In genomic region chr20:41275181-41275793, GRCh38 we compare ENCODE assay signal across 14 cellular contexts. TPM values are rescaled to one million over a fixed set of nuclear protein-coding genes. Genes with fewer than 3 reads are reported as not detected.
DNase-seq lines count a peak whose midpoint lies in the region; ATAC-seq, FAIRE-seq and TF ChIP-seq lines count a peak whose summit lies in the region.
"Had no signal": no experiment of that assay in that cellular context is flagged by ENCODE, and none has a peak within 500 bp of the region (broad histone marks: within the 10 kb centered on the region; RNA-seq: fewer than 3 reads in every experiment).

No MANE protein-coding gene starts in this region.

- WGBS in HepG2 (ENCODE audit: low lambda C conversion rate): 91% methylated on average over 6 of the region's 6 CpGs

- no peak for TF ChIP-seq CTCF in left ventricle myocardium inferior (IDR thresholded peaks at IDR 0.05; ENCODE audit: borderline replicate concordance)
- TF ChIP-seq CTCF in HepG2 (CRISPR knock-in tag; IDR thresholded peaks at IDR 0.05): no peak

- H3K9ac ChIP-seq in HepG2 (ENCODE audit: insufficient read depth, low read depth, low read length): no peak overlapping the region

- DNase-seq in left ventricle myocardium inferior (no peak), Right ventricle myocardium superior (no peak), brain pericyte (ENCODE audit: low read depth, low spot score) (peak; percentile 16), HepG2 (ENCODE audit: low spot score) (no peak), cerebellar cortex (ENCODE audit: low spot score) (no peak), MV-4-11 (lab: John Stamatoyannopoulos, UW) (no peak)
- DNase-seq: ACHN; activated T-cell treated with anti-CD3 and anti-CD28 coated beads, Interleukin-2, amount 50 U/mL, for 48 hours; NCI-H1048; NCI-H524; SHP77 treated with DMSO at 0.1 percent for 48 hours had no signal

- H4K20me1 ChIP-seq in HepG2 (ENCODE audit: insufficient read depth, low read length): no peaks in the 10 kb centered on the region

- intact Hi-C loops in left ventricle myocardium inferior (cut with micrococcal nuclease) (no loop called here), Right ventricle myocardium superior (cut with DNase I) (no loop called here), HepG2 (cut with micrococcal nuclease; ENCODE audit: unreplicated experiment) (loop anchor here (5.0 kb wide), 1 partner anchor 1673 kb away; no protein-coding TSS in a partner anchor)

- no peak for FAIRE-seq in HepG2 (lab: Jason Lieb, UNC)

- H3K79me2 ChIP-seq in HepG2 (ENCODE audit: insufficient read depth, low read length): no peaks in the 10 kb centered on the region

- TF ChIP-seq RAD21 in HepG2 (CRISPR knock-in tag; IDR thresholded peaks at IDR 0.05): no peak

- H3K4me3 ChIP-seq in left ventricle myocardium inferior (no peak overlapping the region), HepG2 (replicated peaks in 1 of 3; ENCODE audit: insufficient read depth in 1 of 3, low read depth in 2 of 3, low read length in 3 of 3) (no peak overlapping the region)

- H3K9me3 ChIP-seq in left ventricle myocardium inferior (replicated peaks) (no peaks in the 10 kb centered on the region), HepG2 (ENCODE audit: low read length) (no peaks in the 10 kb centered on the region)

- no peak for ATAC-seq in Right ventricle myocardium superior (ENCODE audit: poor library complexity)
- ATAC-seq in HepG2: peak; percentile 61
- ATAC-seq in SK-N-SH treated with all-trans-retinoic acid at 6 μM for 48 hours: no peak
- no peak for ATAC-seq in GM21367 (IDR thresholded peaks at IDR 0.05; ENCODE audit: unreplicated experiment)
- ATAC-seq: WTC11 had no signal

- H3K4me2 ChIP-seq in HepG2 (ENCODE audit: low read depth, low read length): no peak overlapping the region

- H3K4me1 ChIP-seq in left ventricle myocardium inferior (peaks cover 74% of the 10 kb centered on the region), HepG2 (ENCODE audit: insufficient read depth, low read length) (peaks cover 6% of the 10 kb centered on the region; the same call in 1 of the 2 replicates)

- no peak for TF ChIP-seq POLR2A in HepG2 (IDR thresholded peaks at IDR 0.05; ENCODE audit: insufficient read depth in 1 of 2, low read depth in 2 of 2, low read length in 2 of 2)

- BruUV-seq in HepG2 (replicated peaks; lab: Mats Ljungman, UMichigan): no TSS peak

- CTCF ChIA-PET in HepG2 (lab: Yijun Ruan, JAX; ENCODE audit: low intra/inter-chr PET ratio, low total read pairs): no interaction called here

- in situ Hi-C loops in HepG2 (cut with HindIII; ENCODE audit: extremely low pct_ligation_motif_present, low pct_unique_long_range_greater_than_20kb): no loop called here

- TF ChIP-seq EP300 in HepG2 (IDR thresholded peaks at IDR 0.05; ENCODE audit: low read depth in 2 of 2, low read length in 2 of 2): no peak
- no peak for TF ChIP-seq EP300 in HepG2 (CRISPR knock-in tag; IDR thresholded peaks at IDR 0.05; ENCODE audit: borderline replicate concordance)

- POLR2A ChIA-PET in HepG2 (lab: Yijun Ruan, JAX): no interaction called here

- H3K27ac ChIP-seq in left ventricle myocardium inferior (replicated peaks): peak overlapping the region; percentile 78
- no peak overlapping the region for H3K27ac ChIP-seq in HepG2 (ENCODE audit: extremely low read length, insufficient read depth, low read length)

- H3K27me3 ChIP-seq in left ventricle myocardium inferior (ENCODE audit: low read depth) (no peaks in the 10 kb centered on the region), HepG2 (ENCODE audit: control insufficient read depth in 1 of 2, insufficient read depth in 2 of 2, low read length in 2 of 2) (no peaks in the 10 kb centered on the region)

- H3K36me3 ChIP-seq in left ventricle myocardium inferior (no peaks in the 10 kb centered on the region), HepG2 (replicated peaks in 1 of 2; ENCODE audit: control insufficient read depth in 1 of 2, insufficient read depth in 2 of 2, low read length in 2 of 2) (no peaks in the 10 kb centered on the region)

- no peak overlapping the region for H2AFZ ChIP-seq in HepG2 (ENCODE audit: low read length)

TF ChIP-seq in HepG2, 621 proteins besides CTCF, POLR2A, EP300 and RAD21 (continues in another document):
- TF ChIP-seq ATF6 (CRISPR knock-in tag; conservative IDR thresholded peaks at IDR 0.05): no peak
- TF ChIP-seq CREBL2 (CRISPR knock-in tag; IDR thresholded peaks at IDR 0.05; ENCODE audit: borderline replicate concordance): no peak
- TF ChIP-seq RBAK (CRISPR knock-in tag; IDR thresholded peaks at IDR 0.05): no peak
- no peak for TF ChIP-seq DRAP1 (CRISPR knock-in tag; IDR thresholded peaks at IDR 0.05)
- TF ChIP-seq ARID2 (CRISPR knock-in tag; IDR thresholded peaks at IDR 0.05; ENCODE audit: borderline replicate concordance): no peak

TF ChIP-seq in SK-N-SH treated with all-trans-retinoic acid at 6 μM for 48 hours, 23 proteins besides CTCF, POLR2A, EP300 and RAD21 (continues in another document):
- TF ChIP-seq GLIS3 (CRISPR knock-in tag; IDR thresholded peaks at IDR 0.05): no peak
- no peak for TF ChIP-seq CREB5 (CRISPR knock-in tag; IDR thresholded peaks at IDR 0.05; ENCODE audit: low read depth)
- no peak for TF ChIP-seq TOX (CRISPR knock-in tag; IDR thresholded peaks at IDR 0.05; ENCODE audit: borderline replicate concordance)
- TF ChIP-seq CSDC2 (CRISPR knock-in tag; IDR thresholded peaks at IDR 0.05): no peak
- TF ChIP-seq POU6F1 (CRISPR knock-in tag; IDR thresholded peaks at IDR 0.05; ENCODE audit: borderline replicate concordance, low read depth): no peak
- TF ChIP-seq ESRRG (CRISPR knock-in tag; IDR thresholded peaks at IDR 0.05): no peak
- TF ChIP-seq ZNF8 (CRISPR knock-in tag; IDR thresholded peaks at IDR 0.05): no peak
- TF ChIP-seq ZFP3 (CRISPR knock-in tag; IDR thresholded peaks at IDR 0.05): no peak
- no peak for TF ChIP-seq ZNF565 (CRISPR knock-in tag; conservative IDR thresholded peaks at IDR 0.05; ENCODE audit: low read depth)
- TF ChIP-seq PPARA (CRISPR knock-in tag; IDR thresholded peaks at IDR 0.05; ENCODE audit: borderline replicate concordance): no peak
- no peak for TF ChIP-seq ZFP30 (CRISPR knock-in tag; IDR thresholded peaks at IDR 0.05)
- no peak for TF ChIP-seq ARNTL (CRISPR knock-in tag; IDR thresholded peaks at IDR 0.05; ENCODE audit: borderline replicate concordance, low read depth)

RNA-seq across cellular contexts. Expression of gene ZHX3, which starts 42.2 kb away (rescaled TPM):
- 34.6 TPM for total RNA-seq in left ventricle myocardium inferior
- total RNA-seq in Right ventricle myocardium superior: 31.7 TPM
- total RNA-seq in HepG2 (2016; rRNA removed; fragmentation: Illumina TruSeq; extraction: Trizol): 11.7 and 13.0 TPM in 2 replicates
- total RNA-seq in HepG2 (2016; cell fraction: cytosol; rRNA removed; fragmentation: Illumina TruSeq; extraction: Trizol; ENCODE audit: low read depth): 7.8 and 8.9 TPM in 2 replicates
- total RNA-seq in HepG2 (2016; cell fraction: insoluble cytoplasmic fraction; rRNA removed; fragmentation: Illumina TruSeq; extraction: Trizol): 11.9 and 13.9 TPM in 2 replicates
- 9.7 and 11.7 TPM in 2 replicates for total RNA-seq in HepG2 (2016; cell fraction: membrane; rRNA removed; fragmentation: Illumina TruSeq; extraction: Trizol)
- 13.8 and 17.1 TPM in 2 replicates for total RNA-seq in HepG2 (2016; cell fraction: nucleus; rRNA removed; fragmentation: Illumina TruSeq; extraction: Trizol)
- 8.1 and 8.4 TPM in 2 replicates for polyA plus RNA-seq in HepG2 (2011; rRNA removed)
- 3.7 and 3.9 TPM in 2 replicates for polyA plus RNA-seq in HepG2 (2011; cell fraction: cytosol; rRNA removed)
- polyA plus RNA-seq in HepG2 (2011; cell fraction: nucleus; rRNA removed): 9.0 and 9.8 TPM in 2 replicates
- 8.2 and 8.7 TPM in 2 replicates for polyA plus RNA-seq in HepG2 (2012)
- 8.5 and 10.7 TPM in 2 replicates for polyA plus RNA-seq in HepG2 (2016; cell fraction: cytosol; fragmentation: Illumina TruSeq; extraction: Trizol; ENCODE audit: low read depth)
- 11.8 and 13.5 TPM in 2 replicates for polyA plus RNA-seq in HepG2 (2016; cell fraction: insoluble cytoplasmic fraction; fragmentation: Illumina TruSeq; extraction: Trizol; ENCODE audit: low read depth)
- 8.4 and 11.6 TPM in 2 replicates for polyA plus RNA-seq in HepG2 (2016; cell fraction: membrane; fragmentation: Illumina TruSeq; extraction: Trizol; ENCODE audit: low read depth)
- 15.2 and 17.6 TPM in 2 replicates for polyA plus RNA-seq in HepG2 (2016; cell fraction: nucleus; fragmentation: Illumina TruSeq; extraction: Trizol; ENCODE audit: insufficient read depth, low read depth)
- polyA minus RNA-seq in HepG2 (2011; rRNA and poly(A)+ RNA removed; ENCODE audit: low replicate concordance): 14.5 and 16.9 TPM in 2 replicates
- 4.8 and 7.9 TPM in 2 replicates for polyA minus RNA-seq in HepG2 (2011; cell fraction: cytosol; rRNA and poly(A)+ RNA removed)
- 8.8 and 10.6 TPM in 2 replicates for polyA minus RNA-seq in HepG2 (2011; cell fraction: nucleus; rRNA and poly(A)+ RNA removed)
